ENCODE assay signal across 8 cellular contexts in the genomic region with DNA sequence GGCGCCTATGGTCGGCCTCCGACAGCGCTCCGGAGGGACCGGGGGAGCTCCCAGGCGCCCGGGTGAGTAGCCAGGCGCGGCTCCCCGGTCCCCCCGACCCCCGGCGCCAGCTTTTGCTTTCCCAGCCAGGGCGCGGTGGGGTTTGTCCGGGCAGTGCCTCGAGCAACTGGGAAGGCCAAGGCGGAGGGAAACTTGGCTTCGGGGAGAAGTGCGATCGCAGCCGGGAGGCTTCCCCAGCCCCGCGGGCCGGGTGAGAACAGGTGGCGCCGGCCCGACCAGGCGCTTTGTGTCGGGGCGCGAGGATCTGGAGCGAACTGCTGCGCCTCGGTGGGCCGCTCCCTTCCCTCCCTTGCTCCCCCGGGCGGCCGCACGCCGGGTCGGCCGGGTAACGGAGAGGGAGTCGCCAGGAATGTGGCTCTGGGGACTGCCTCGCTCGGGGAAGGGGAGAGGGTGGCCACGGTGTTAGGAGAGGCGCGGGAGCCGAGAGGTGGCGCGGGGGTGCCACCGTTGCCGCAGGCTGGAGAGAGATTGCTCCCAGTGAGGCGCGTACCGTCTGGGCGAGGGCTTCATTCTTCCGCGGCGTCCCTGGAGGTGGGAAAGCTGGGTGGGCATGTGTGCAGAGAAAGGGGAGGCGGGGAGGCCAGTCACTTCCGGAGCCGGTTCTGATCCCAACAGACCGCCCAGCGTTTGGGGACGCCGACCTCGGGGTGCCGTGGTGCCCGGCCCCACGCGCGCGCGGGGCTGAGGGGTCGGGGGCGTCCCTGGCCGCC. TPM values are rescaled to one million over a fixed set of nuclear protein-coding genes. Genes with fewer than 3 reads are reported as not detected.
DNase-seq lines count a peak whose midpoint lies in the region; ATAC-seq lines count a peak whose summit lies in the region.

No MANE protein-coding gene starts in this region.

- no peak overlapping the region for H3K27ac Mint-ChIP-seq in activated naive CD4-positive, alpha-beta T cell treated with anti-CD3 and anti-CD28 coated beads for 36 hours
- H3K27ac Mint-ChIP-seq in effector memory CD8-positive, alpha-beta T cell, result no peak overlapping the region

- no peaks in the 10 kb centered on the region for H3K9me3 Mint-ChIP-seq in activated naive CD4-positive, alpha-beta T cell treated with anti-CD3 and anti-CD28 coated beads for 36 hours
- no peaks in the 10 kb centered on the region for H3K9me3 Mint-ChIP-seq in effector memory CD8-positive, alpha-beta T cell

- no peaks in the 10 kb centered on the region for H3K36me3 Mint-ChIP-seq in activated naive CD4-positive, alpha-beta T cell treated with anti-CD3 and anti-CD28 coated beads for 36 hours (ENCODE audit: low read depth)
- no peaks in the 10 kb centered on the region for H3K36me3 Mint-ChIP-seq in effector memory CD8-positive, alpha-beta T cell (ENCODE audit: insufficient read depth)

- peaks cover 59% of the 10 kb centered on the region for H3K27me3 Mint-ChIP-seq in activated naive CD4-positive, alpha-beta T cell treated with anti-CD3 and anti-CD28 coated beads for 36 hours (ENCODE audit: low read depth)
- H3K27me3 Mint-ChIP-seq in effector memory CD8-positive, alpha-beta T cell, result peaks cover 52 to 54% of the 10 kb centered on the region in 2 donors

- intact Hi-C loops in activated naive CD4-positive, alpha-beta T cell treated with anti-CD3 and anti-CD28 coated beads for 36 hours (cut with micrococcal nuclease), result no loop called here
- intact Hi-C loops in aorta (cut with DNase I), result loop anchor here in 1 of 2 donors (10.0 kb wide), 1 partner anchor 63 kb away; no protein-coding TSS in a partner anchor

- H3K4me1 Mint-ChIP-seq in activated naive CD4-positive, alpha-beta T cell treated with anti-CD3 and anti-CD28 coated beads for 36 hours (ENCODE audit: low read depth), result peaks cover 17% of the 10 kb centered on the region
- no peaks in the 10 kb centered on the region for H3K4me1 Mint-ChIP-seq in effector memory CD8-positive, alpha-beta T cell (ENCODE audit: low read depth in 2 of 2)

- H3K9ac ChIP-seq in mucosa of stomach (ENCODE audit: low read length), result peak overlapping the region; percentile 90

- H3K9me3 ChIP-seq in esophagus (ENCODE audit: control insufficient read depth in 2 of 2, insufficient read depth in 1 of 2, low read depth in 1 of 2, low read length in 1 of 2), result no peaks in the 10 kb centered on the region
- H3K9me3 ChIP-seq in mucosa of stomach (ENCODE audit: control insufficient read depth, low read length), result no peaks in the 10 kb centered on the region
- H3K9me3 ChIP-seq in aorta (ENCODE audit: control insufficient read depth, low read length), result no peaks in the 10 kb centered on the region

- CTCF ChIA-PET in activated naive CD4-positive, alpha-beta T cell treated with anti-CD3 and anti-CD28 coated beads for 36 hours (lab: Charles Lee), result interaction anchor here (0.6 kb wide), 1 partner anchor 179 kb away, joined by 3 read pairs; no protein-coding TSS in a partner anchor

- H3K27me3 ChIP-seq in esophagus (ENCODE audit: control insufficient read depth in 1 of 2, insufficient read depth in 2 of 2, low read length in 2 of 2) (no peaks in the 10 kb centered on the region), mucosa of stomach (ENCODE audit: control insufficient read depth, insufficient read depth, low read length) (no peaks in the 10 kb centered on the region), aorta (ENCODE audit: control insufficient read depth in 1 of 2, insufficient read depth in 2 of 2, low read length in 1 of 2) (no peaks in the 10 kb centered on the region)

- peak overlapping the region; percentile 32 for H3K4me3 Mint-ChIP-seq in activated naive CD4-positive, alpha-beta T cell treated with anti-CD3 and anti-CD28 coated beads for 36 hours
- no peak overlapping the region for H3K4me3 Mint-ChIP-seq in effector memory CD8-positive, alpha-beta T cell

- H3K36me3 ChIP-seq in esophagus (ENCODE audit: control insufficient read depth in 2 of 2, insufficient read depth in 2 of 2, low read length in 1 of 2), result no peaks in the 10 kb centered on the region
- H3K36me3 ChIP-seq in mucosa of stomach (ENCODE audit: control insufficient read depth, insufficient read depth, low read length), result no peaks in the 10 kb centered on the region
- H3K36me3 ChIP-seq in aorta (ENCODE audit: control insufficient read depth in 1 of 2, insufficient read depth in 2 of 2, low read length in 1 of 2), result no peaks in the 10 kb centered on the region

- H3K4me3 ChIP-seq in esophagus (ENCODE audit: low read depth in 1 of 2, low read length in 2 of 2) (peak overlapping the region; percentile 53 to 59), mucosa of stomach (ENCODE audit: low read length) (peak overlapping the region; percentile 86), aorta (ENCODE audit: low read length in 2 of 2) (peak overlapping the region; percentile 18 to 30)

- 1% methylated on average over 73 to 81 of the region's 81 CpGs for WGBS in esophagus, 2 donors
- 0 to 1% methylated on average over 47 to 81 of the region's 81 CpGs for WGBS in aorta, 2 donors

- peak overlapping the region; percentile 48 to 58 for H3K27ac ChIP-seq in esophagus (ENCODE audit: low read depth in 2 of 2, low read length in 1 of 2)
- no peak overlapping the region for H3K27ac ChIP-seq in aorta (ENCODE audit: low read depth in 1 of 2, low read length in 2 of 2)

- no peak for DNase-seq in activated naive CD4-positive, alpha-beta T cell treated with anti-CD3 and anti-CD28 coated beads for 36 hours
- DNase-seq in activated naive CD4-positive, alpha-beta T cell treated with Interleukin-2 at 50 U/mL for 16 hours, result no peak
- peak; percentile 14 for DNase-seq in SW480 (ENCODE audit: low spot score)
- DNase-seq in aorta, result peak; percentile 61 to 78
- DNase-seq in effector memory CD8-positive, alpha-beta T cell, result no peak

- peak; percentile 14 for ATAC-seq in HG02973 (IDR thresholded peaks at IDR 0.05; ENCODE audit: unreplicated experiment)
- peak; percentile 65 for ATAC-seq in aorta (ENCODE audit: low FRiP score)
- no peak for ATAC-seq in effector memory CD8-positive, alpha-beta T cell (replicated peaks)

- H3K4me1 ChIP-seq in esophagus (ENCODE audit: control insufficient read depth in 2 of 2, insufficient read depth in 2 of 2, low read length in 1 of 2) (peaks cover 2 to 4% of the 10 kb centered on the region in 2 donors), mucosa of stomach (ENCODE audit: control insufficient read depth, insufficient read depth, low read length) (peaks cover 14% of the 10 kb centered on the region), aorta (ENCODE audit: control insufficient read depth in 1 of 2, insufficient read depth in 2 of 2, low read length in 2 of 2) (no peaks in the 10 kb centered on the region)

RNA-seq across cellular contexts. Expression of a gene that starts 0.6 kb away (rescaled TPM):
- total RNA-seq in activated naive CD4-positive, alpha-beta T cell treated with anti-CD3 and anti-CD28 coated beads for 36 hours, result under 1 TPM; 0.20 to 0.50 TPM
- polyA plus RNA-seq in esophagus, result 1 to 10 TPM; 1.7 to 2.9 TPM
- total RNA-seq in aorta, result 10 to 100 TPM; 26.7 to 41.7 TPM
- 10 to 100 TPM in 1 of 2 donors, 1 to 10 TPM in 1; 6.5 to 16.7 TPM for polyA plus RNA-seq in aorta

Comparison
In these comparisons a context has a peak if more than half of its experiments do, and no peak if none do; other contexts are left out.
1. DNase-seq: peak in SW480 (single experiment) and aorta (2 of 2); none in activated naive CD4-positive, alpha-beta T cell treated with anti-CD3 and anti-CD28 coated beads for 36 hours (single experiment), activated naive CD4-positive, alpha-beta T cell treated with Interleukin-2 at 50 U/mL for 16 hours (single experiment) and effector memory CD8-positive, alpha-beta T cell (0 of 3).
2. H3K27ac ChIP-seq: peak in esophagus (2 of 2); none in aorta (0 of 2).
3. H3K4me3 ChIP-seq: peak in every context shown above with its lines; median percentile 86 in mucosa of stomach; 56 in esophagus; 24 in aorta.
4. RNA of a gene that starts 0.6 kb away (total RNA-seq): 26.7 to 41.7 TPM in aorta; 0.20 to 0.50 TPM in activated naive CD4-positive, alpha-beta T cell treated with anti-CD3 and anti-CD28 coated beads for 36 hours; every median in the first group is over 10 times any median in the second.